ENCODE assay signal across 1 cellular context in genomic region chr19:51702103-51702753, GRCh38.
A peak's percentile ranks its signal among the peaks of the same experiment; 100 is the strongest.
TF ChIP-seq lines count a peak whose summit lies in the region.

No MANE protein-coding gene starts in this region.

TF ChIP-seq in IMR-90, 13 proteins besides CTCF, POLR2A, EP300 and RAD21:
- TF ChIP-seq NFE2L2 (IDR thresholded peaks at IDR 0.05; ENCODE audit: low read depth, low read length) (no peak), CEBPB (IDR thresholded peaks at IDR 0.05; ENCODE audit: low read depth, low read length) (0 out of 2 replicates have a peak, but pooled peaks have one; percentile 11)
